19 cellular contexts compared by ENCODE assay signal in genomic region chr9:107178302-107178701, GRCh38.
"Had no signal": no experiment of that assay in that cellular context is flagged by ENCODE, and none has a peak within 500 bp of the region (broad histone marks: within the 10 kb centered on the region; RNA-seq: fewer than 3 reads in every experiment).

No MANE protein-coding gene starts in this region.

- H3K4me3 ChIP-seq: cardiac muscle cell, left ventricle myocardium inferior, prostate gland, skin epidermis, tibial nerve had no signal

- H3K27ac Mint-ChIP-seq: activated naive CD8-positive, alpha-beta T cell; activated T-helper 1 cell treated with anti-CD3 and anti-CD28 coated beads, Interleukin-12 subunit alpha, Interleukin-12 subunit beta, Interleukin-2, Interleukin-4 antibody, amounts not matched to agents 30 ng/mL and 10 ng/mL and 1 ng/mL, durations not matched to agents 14 hours and 24 hours and 36 hours; effector memory CD8-positive, alpha-beta T cell; stimulated activated naive CD8-positive, alpha-beta T cell treated with anti-CD3 and anti-CD28 coated beads, Interleukin-15, Interleukin-2, amounts not matched to agents 100 ng/mL and 50 ng/mL, for 24 hours had no signal

- H3K4me3 Mint-ChIP-seq: activated naive CD8-positive, alpha-beta T cell; activated T-helper 1 cell treated with anti-CD3 and anti-CD28 coated beads, Interleukin-12 subunit alpha, Interleukin-12 subunit beta, Interleukin-2, Interleukin-4 antibody, amounts not matched to agents 30 ng/mL and 10 ng/mL and 1 ng/mL, durations not matched to agents 14 hours and 24 hours and 36 hours; effector memory CD8-positive, alpha-beta T cell; stimulated activated naive CD8-positive, alpha-beta T cell treated with anti-CD3 and anti-CD28 coated beads, Interleukin-15, Interleukin-2, amounts not matched to agents 100 ng/mL and 50 ng/mL, for 24 hours had no signal

- DNase-seq: activated CD4-positive, alpha-beta T cell treated with anti-CD3 and anti-CD28 coated beads, Interleukin-2, amount 50 U/mL, for 4 hours; amniotic stem cell; effector memory CD8-positive, alpha-beta T cell; foreskin melanocyte; glutamatergic neuron; hypothalamus; left ventricle myocardium inferior; occipital lobe; right cardiac atrium; stimulated activated CD4-positive, alpha-beta T cell treated with anti-CD3 and anti-CD28 coated beads, Interleukin-15, amount 100 ng/mL, for 24 hours; stimulated activated CD4-positive, alpha-beta T cell treated with anti-CD3 and anti-CD28 coated beads, Interleukin-2, amount 100 ng/mL, for 48 hours; WERI-Rb-1 had no signal

- ATAC-seq: effector memory CD8-positive, alpha-beta T cell; right cardiac atrium had no signal
